In the genomic region with DNA sequence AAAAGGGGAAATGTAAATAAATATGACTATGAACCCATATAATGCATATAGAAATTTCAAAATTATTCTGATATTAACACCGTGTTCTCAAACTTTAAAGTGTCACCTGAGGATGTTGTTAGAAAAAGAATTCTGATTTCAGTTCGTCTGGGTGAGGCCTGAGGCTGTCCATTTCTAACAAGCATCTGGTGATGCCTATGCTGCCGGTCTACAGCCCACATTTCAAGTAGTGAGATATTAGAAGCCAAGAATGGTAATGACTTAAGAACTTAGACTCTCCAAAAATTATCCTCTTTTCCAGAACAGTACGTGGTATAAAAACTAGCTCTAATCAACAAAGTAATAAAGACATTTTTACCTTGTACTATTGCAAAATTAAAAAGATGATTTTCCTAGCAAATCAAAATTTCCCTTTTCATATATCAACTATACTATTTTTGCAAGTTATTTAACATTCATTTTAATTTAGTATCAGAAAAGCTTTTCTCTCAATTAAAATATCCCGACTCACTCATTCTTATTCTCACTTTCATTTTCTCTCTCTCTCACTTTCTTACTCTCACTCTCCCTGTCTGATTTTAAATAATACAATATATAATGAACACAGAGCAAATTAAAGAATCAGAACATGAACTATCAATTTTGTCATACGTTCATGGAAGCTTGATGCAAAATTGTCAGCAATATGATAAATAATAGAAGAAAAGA, we compare ENCODE assay signal across 20 cellular contexts. TPM values are rescaled to one million over a fixed set of nuclear protein-coding genes. Genes with fewer than 3 reads are reported as not detected.
DNase-seq lines count a peak whose midpoint lies in the region; ATAC-seq and TF ChIP-seq lines count a peak whose summit lies in the region.
"Had no signal": no experiment of that assay in that cellular context is flagged by ENCODE, and none has a peak within 500 bp of the region (broad histone marks: within the 10 kb centered on the region; RNA-seq: fewer than 3 reads in every experiment).

No MANE protein-coding gene starts in this region.

- no peak for TF ChIP-seq CTCF in gastroesophageal sphincter (IDR thresholded peaks at IDR 0.05)
- TF ChIP-seq CTCF in dorsolateral prefrontal cortex (IDR thresholded peaks at IDR 0.05 in 54 of 56, conservative IDR thresholded peaks at IDR 0.05 in 2 of 56; ENCODE audit: low read depth in 1 of 56, partially characterized antibody in 56 of 56) = no peak

- ATAC-seq in gastroesophageal sphincter = no peak
- ATAC-seq: left colon had no signal

- H3K27ac ChIP-seq in SJSA1 (no peak overlapping the region), gastroesophageal sphincter (peak overlapping the region in 3 of 4 donors; percentile 3 to 51 (median 29)), dorsolateral prefrontal cortex (peak overlapping the region in 1 of 59 donors; percentile 19)
- H3K27ac ChIP-seq in CD4-positive, alpha-beta memory T cell (ENCODE audit: low read depth, low read length) = no peak overlapping the region

- peak overlapping the region; percentile 16 for H3K9ac ChIP-seq in skeletal muscle satellite cell (ENCODE audit: low read depth, low read length)

- TF ChIP-seq POLR2A in gastroesophageal sphincter (IDR thresholded peaks at IDR 0.05) = no peak

- no peak overlapping the region for H3K4me3 Mint-ChIP-seq in CD4-positive, alpha-beta memory T cell
- H3K4me3 Mint-ChIP-seq: activated naive CD4-positive, alpha-beta T cell treated with anti-CD3 and anti-CD28 coated beads for 36 hours; CD4-positive, alpha-beta T cell had no signal

- H3K36me3 ChIP-seq in SJSA1 = no peaks in the 10 kb centered on the region
- H3K36me3 ChIP-seq in gastroesophageal sphincter = no peaks in the 10 kb centered on the region
- H3K36me3 ChIP-seq in skeletal muscle satellite cell (ENCODE audit: insufficient read depth, low read length) = no peaks in the 10 kb centered on the region
- H3K36me3 ChIP-seq in CD4-positive, alpha-beta memory T cell (ENCODE audit: insufficient read depth, low read length) = no peaks in the 10 kb centered on the region

- H3K27me3 ChIP-seq in SJSA1 (replicated peaks) (no peaks in the 10 kb centered on the region), gastroesophageal sphincter (no peaks in the 10 kb centered on the region), skeletal muscle satellite cell (ENCODE audit: control insufficient read depth, insufficient read depth, low read length) (no peaks in the 10 kb centered on the region), dorsolateral prefrontal cortex (no peaks in the 10 kb centered on the region)
- H3K27me3 ChIP-seq in CD4-positive, alpha-beta memory T cell (ENCODE audit: insufficient read depth, low read length) = no peaks in the 10 kb centered on the region

- intact Hi-C loops in dorsolateral prefrontal cortex (cut with DNase I) = no loop called here
- intact Hi-C loops in CD4-positive, alpha-beta memory T cell (cut with micrococcal nuclease) = no loop called here

- no peaks in the 10 kb centered on the region for H3K27me3 Mint-ChIP-seq in CD4-positive, alpha-beta memory T cell
- H3K27me3 Mint-ChIP-seq: CD4-positive, alpha-beta T cell had no signal

- CTCF ChIA-PET in CD4-positive, alpha-beta memory T cell (lab: Charles Lee; ENCODE audit: partially characterized antibody) = no interaction called here

- peak overlapping the region; percentile 18 for H3K4me3 ChIP-seq in SJSA1
- H3K4me3 ChIP-seq in gastroesophageal sphincter = peak overlapping the region; percentile 25 to 32
- H3K4me3 ChIP-seq in skeletal muscle satellite cell (ENCODE audit: low read length) = peak overlapping the region; percentile 61
- H3K4me3 ChIP-seq in dorsolateral prefrontal cortex = peak overlapping the region in 13 of 59 donors; percentile 1 to 39 (median 16)
- no peak overlapping the region for H3K4me3 ChIP-seq in CD4-positive, alpha-beta memory T cell (ENCODE audit: low read length in 2 of 2)

- TF ChIP-seq EP300 in gastroesophageal sphincter (IDR thresholded peaks at IDR 0.05) = no peak

- H3K4me1 Mint-ChIP-seq in CD4-positive, alpha-beta memory T cell = no peaks in the 10 kb centered on the region

- H3K4me1 ChIP-seq in SJSA1 (replicated peaks) = no peaks in the 10 kb centered on the region
- H3K4me1 ChIP-seq in gastroesophageal sphincter = no peaks in the 10 kb centered on the region
- no peaks in the 10 kb centered on the region for H3K4me1 ChIP-seq in skeletal muscle satellite cell (ENCODE audit: control insufficient read depth, insufficient read depth, low read length)
- H3K4me1 ChIP-seq in CD4-positive, alpha-beta memory T cell (ENCODE audit: insufficient read depth, low read length) = no peaks in the 10 kb centered on the region

- 34 to 48% methylated on average over 6 of the region's 6 CpGs for WGBS in gastroesophageal sphincter (ENCODE audit: low coverage in 1 of 2), 2 donors

- H3K9me3 ChIP-seq in SJSA1 (replicated peaks) (no peaks in the 10 kb centered on the region), gastroesophageal sphincter (peaks cover 0 to 10% (median 0%) of the 10 kb centered on the region in 3 donors), skeletal muscle satellite cell (replicated peaks; ENCODE audit: low read length) (no peaks in the 10 kb centered on the region)
- H3K9me3 ChIP-seq in CD4-positive, alpha-beta memory T cell (ENCODE audit: control insufficient read depth in 1 of 2, low read length in 2 of 2) = peaks cover 0 to 5% of the 10 kb centered on the region in 2 donors

- peak overlapping the region; percentile 59 for H3K4me2 ChIP-seq in skeletal muscle satellite cell (ENCODE audit: low read length)

- POLR2A ChIA-PET in CD4-positive, alpha-beta memory T cell (lab: Charles Lee; ENCODE audit: partially characterized antibody) = no interaction called here

- H3K27ac Mint-ChIP-seq in CD4-positive, alpha-beta memory T cell = no peak overlapping the region
- H3K27ac Mint-ChIP-seq: activated naive CD4-positive, alpha-beta T cell treated with anti-CD3 and anti-CD28 coated beads for 36 hours; CD4-positive, alpha-beta T cell had no signal

- no peaks in the 10 kb centered on the region for H3K36me3 Mint-ChIP-seq in CD4-positive, alpha-beta memory T cell

- DNase-seq in H4 (ENCODE audit: low spot score) = peak; percentile 16
- DNase-seq in SJSA1 (ENCODE audit: low read depth in 1 of 2, low spot score in 2 of 2) = no peak
- no peak for DNase-seq in NCI-H146 treated with DMSO at 0.1 percent for 48 hours (lab: John Stamatoyannopoulos, UW; ENCODE audit: unreplicated experiment)
- DNase-seq in dorsolateral prefrontal cortex = no peak
- no peak for DNase-seq in CD4-positive, alpha-beta memory T cell
- no peak for DNase-seq in KG1 (lab: John Stamatoyannopoulos, UW)
- DNase-seq: activated CD4-positive, alpha-beta T cell treated with anti-CD3 and anti-CD28 coated beads, Interleukin-2, amount 50 U/mL, for 48 hours; activated naive CD4-positive, alpha-beta T cell treated with anti-CD3 and anti-CD28 coated beads for 36 hours; CD4-positive, alpha-beta T cell; cerebellar nuclear complex; GOT3; left colon; NCI-H187; NK-92 treated with Interleukin-12 subunit alpha and Interleukin-12 subunit beta, amount 100 ng/mL, for 24 hours; nucleus accumbens; stimulated activated CD4-positive, alpha-beta T cell treated with anti-CD3 and anti-CD28 coated beads, Interleukin-2, amount 100 ng/mL, for 48 hours; stimulated activated naive CD4-positive, alpha-beta T cell had no signal

- H3K9me3 Mint-ChIP-seq in CD4-positive, alpha-beta memory T cell = peaks cover 0 to 15% (median 1%) of the 10 kb centered on the region in 8 donors

RNA-seq across cellular contexts. Expression of a gene that starts 35.0 kb away (rescaled TPM):
- total RNA-seq in H4 (2014; rRNA removed; shearing (Covaris generic)) = not detected in 2 replicates
- total RNA-seq in SJSA1 (2014; rRNA removed; shearing (Covaris generic)) = not detected in 2 replicates
- total RNA-seq in gastroesophageal sphincter (under 1 TPM in 3 of 4 donors, not detected in 1; 0.40 to 0.79 (median 0.69) TPM), dorsolateral prefrontal cortex (1 to 10 TPM in 11 of 120 experiments, under 1 TPM in 101, not detected in 8; 0.08 to 2.5 (median 0.43) TPM)
- total RNA-seq in skeletal muscle satellite cell (2012; rRNA removed) = not detected in 2 replicates
- not detected for total RNA-seq in CD4-positive, alpha-beta memory T cell
- not detected for polyA plus RNA-seq in CD4-positive, alpha-beta memory T cell
- total RNA-seq: activated naive CD4-positive, alpha-beta T cell treated with anti-CD3 and anti-CD28 coated beads for 36 hours; CD4-positive, alpha-beta T cell; T-helper 1 cell treated with Interleukin-12 subunit alpha and Interleukin-12 subunit beta and Interleukin-4 antibody, amounts not matched to agents 30 ng/mL and 1 ng/mL, for 36 hours had no signal

Comparison
In these comparisons a context has a peak if more than half of its experiments do, and no peak if none do; other contexts are left out.
1. H3K27ac ChIP-seq: peak in gastroesophageal sphincter (3 of 4); none in SJSA1 (single experiment) and CD4-positive, alpha-beta memory T cell (single experiment).
2. H3K4me3 ChIP-seq: peak in SJSA1 (single experiment), gastroesophageal sphincter (2 of 2) and skeletal muscle satellite cell (single experiment); none in CD4-positive, alpha-beta memory T cell (0 of 2).